Comparison of ENCODE assay signal across 12 cellular contexts in the genomic region with DNA sequence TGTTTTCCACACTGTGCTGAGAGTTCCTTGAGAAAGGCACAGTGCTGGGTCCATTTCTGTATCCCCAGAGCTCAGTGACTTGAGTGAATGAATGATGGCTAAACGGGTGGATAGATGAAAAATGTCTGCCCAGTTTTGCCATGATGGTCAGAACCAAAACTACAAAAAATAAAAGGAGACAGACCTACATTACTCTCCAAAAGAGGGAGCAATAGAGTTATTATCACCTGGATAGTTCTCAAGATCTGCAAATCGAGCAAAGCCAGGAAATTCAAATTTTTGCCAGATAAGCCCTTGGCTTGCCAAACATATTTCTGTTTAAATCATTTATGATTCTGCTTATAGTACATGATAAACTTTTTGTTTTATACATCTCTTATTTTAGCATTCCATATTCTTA.
DNase-seq lines count a peak whose midpoint lies in the region; ATAC-seq and TF ChIP-seq lines count a peak whose summit lies in the region.
"Had no signal": no experiment of that assay in that cellular context is flagged by ENCODE, and none has a peak within 500 bp of the region (broad histone marks: within the 10 kb centered on the region; RNA-seq: fewer than 3 reads in every experiment).

No MANE protein-coding gene starts in this region.

- no peak for ATAC-seq in body of pancreas
- ATAC-seq in GM21360 (IDR thresholded peaks at IDR 0.05; ENCODE audit: unreplicated experiment), result no peak

- intact Hi-C loops in body of pancreas (cut with DNase I), result no loop called here

- H3K4me3 ChIP-seq in AG10803 (ENCODE audit: low read length) (no peak overlapping the region), body of pancreas (no peak overlapping the region), kidney epithelial cell (ENCODE audit: low read depth, low read length) (no peak overlapping the region)
- H3K4me3 ChIP-seq: skin epidermis had no signal

- H3K36me3 ChIP-seq in body of pancreas (replicated peaks in 1 of 2; ENCODE audit: insufficient read depth in 1 of 2, low read depth in 2 of 2) (no peaks in the 10 kb centered on the region), kidney epithelial cell (ENCODE audit: control insufficient read depth, insufficient read depth, low read length) (no peaks in the 10 kb centered on the region)

- H3K27ac ChIP-seq in body of pancreas, result no peak overlapping the region
- H3K27ac ChIP-seq: skin epidermis had no signal

- DNase-seq in AG10803 (ENCODE audit: low read depth) (peak; percentile 16), HPDE6-E6E7 (ENCODE audit: extremely low spot score) (peak; percentile 27), body of pancreas (no peak), kidney epithelial cell (ENCODE audit: low read depth) (no peak), globus pallidus (ENCODE audit: low spot score) (no peak), NCI-H2196 treated with DMSO at 0.1 percent for 48 hours (lab: John Stamatoyannopoulos, UW; ENCODE audit: unreplicated experiment) (no peak), midbrain (lab: John Stamatoyannopoulos, UW) (no peak)
- DNase-seq: activated CD4-positive, alpha-beta T cell treated with anti-CD3 and anti-CD28 coated beads for 1 hour; DMS79 treated with DMSO at 0.1 percent for 48 hours; NCI-H146 had no signal

- 5 to 16% methylated on average over 2 of the region's 2 CpGs for WGBS in body of pancreas, 2 donors

- TF ChIP-seq POLR2A in body of pancreas (IDR thresholded peaks at IDR 0.05), result no peak

- H3K4me1 ChIP-seq in body of pancreas, result no peaks in the 10 kb centered on the region

- TF ChIP-seq CTCF in AG10803 (conservative IDR thresholded peaks at IDR 0.05; ENCODE audit: low read length) (peak; percentile 38), body of pancreas (IDR thresholded peaks at IDR 0.05) (peak; percentile 5 to 60 (median 40)), kidney epithelial cell (IDR thresholded peaks at IDR 0.05; ENCODE audit: insufficient read depth, low read length, poor library complexity, severe bottlenecking) (peak; percentile 17)

- H3K9me3 ChIP-seq in body of pancreas, result no peaks in the 10 kb centered on the region

- H3K27me3 ChIP-seq in body of pancreas (no peaks in the 10 kb centered on the region), kidney epithelial cell (ENCODE audit: control insufficient read depth, insufficient read depth, low read length) (no peaks in the 10 kb centered on the region)

Comparison
In these comparisons a context has a peak if more than half of its experiments do, and no peak if none do; other contexts are left out.
1. DNase-seq: peak in AG10803 (single experiment) and HPDE6-E6E7 (single experiment); none in body of pancreas (0 of 4), kidney epithelial cell (single experiment), globus pallidus (single experiment), NCI-H2196 treated with DMSO at 0.1 percent for 48 hours (single experiment) and midbrain (single experiment).
2. Peak in every context shown above with its lines, with median percentiles within 50 percentile points of each other: CTCF ChIP-seq.